In the genomic region with DNA sequence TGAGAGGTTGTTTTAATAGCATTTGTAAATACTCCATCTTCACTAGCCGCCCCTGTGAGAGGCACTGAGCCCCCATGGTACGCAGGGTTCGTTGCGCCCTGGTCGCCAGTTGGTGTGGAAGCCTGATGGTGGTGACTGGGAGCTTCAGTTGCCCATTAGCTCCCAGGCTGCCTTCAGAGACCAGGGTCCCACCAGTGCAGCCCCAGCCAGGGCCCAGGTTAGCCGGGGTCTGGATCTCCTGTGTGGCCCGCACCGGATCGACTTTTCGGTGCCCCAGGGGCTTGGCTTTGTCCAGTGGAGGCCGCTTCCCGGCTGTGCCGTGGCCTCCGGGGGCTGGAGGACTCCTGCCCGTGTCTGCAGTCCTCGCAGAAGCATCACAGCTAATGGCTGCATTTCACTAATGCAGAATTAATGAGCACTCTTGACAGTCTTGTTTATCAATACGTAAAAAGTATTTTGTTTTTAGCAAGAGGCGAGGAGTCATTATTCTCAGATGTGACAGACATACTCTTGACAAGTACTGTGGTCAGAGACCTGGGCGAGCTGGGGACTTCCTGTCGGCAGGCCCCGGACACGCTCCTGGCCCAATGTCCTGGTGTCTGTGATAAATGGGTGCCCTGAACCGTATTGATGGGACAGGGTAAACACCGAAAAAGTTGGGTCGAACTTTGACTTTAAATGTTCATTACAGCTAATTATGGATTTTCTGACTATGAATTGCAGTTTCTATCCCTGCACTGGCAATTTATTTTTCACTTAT, we compare ENCODE assay signal across 15 cellular contexts.
DNase-seq lines count a peak whose midpoint lies in the region; ATAC-seq, FAIRE-seq and TF ChIP-seq lines count a peak whose summit lies in the region.
"Had no signal": no experiment of that assay in that cellular context is flagged by ENCODE, and none has a peak within 500 bp of the region (broad histone marks: within the 10 kb centered on the region; RNA-seq: fewer than 3 reads in every experiment).

No MANE protein-coding gene starts in this region.

- no peaks in the 10 kb centered on the region for H3K9me3 Mint-ChIP-seq in Calu3 (ENCODE audit: low read depth, unreplicated experiment)
- H3K9me3 Mint-ChIP-seq: activated naive CD4-positive, alpha-beta T cell treated with anti-CD3 and anti-CD28 coated beads, Interleukin-2, amount 50 U/mL, for 72 hours had no signal

- no TSS peak for BruUV-seq in Calu3 (replicated peaks; lab: Mats Ljungman, UMichigan)

- H3K9me3 ChIP-seq in kidney (ENCODE audit: control insufficient read depth in 1 of 2, low read length in 2 of 2) (no peaks in the 10 kb centered on the region), psoas muscle (no peaks in the 10 kb centered on the region)
- H3K9me3 ChIP-seq: esophagus squamous epithelium, MG63, thoracic aorta had no signal

- H3K27ac Mint-ChIP-seq in Calu3 (ENCODE audit: unreplicated experiment): no peak overlapping the region
- H3K27ac Mint-ChIP-seq: activated naive CD4-positive, alpha-beta T cell treated with anti-CD3 and anti-CD28 coated beads, Interleukin-2, amount 50 U/mL, for 72 hours; B cell had no signal

- H3K9ac ChIP-seq in kidney (ENCODE audit: low read length in 2 of 2): no peak overlapping the region

- H3K4me1 Mint-ChIP-seq in Calu3 (ENCODE audit: low read depth, unreplicated experiment): peaks cover 9% of the 10 kb centered on the region

- no peaks in the 10 kb centered on the region for H3K27me3 Mint-ChIP-seq in Calu3 (ENCODE audit: unreplicated experiment)
- H3K27me3 Mint-ChIP-seq: B cell had no signal

- intact Hi-C loops in Calu3 (cut with micrococcal nuclease; ENCODE audit: unreplicated experiment): no loop called here
- intact Hi-C loops in kidney (cut with DNase I): no loop called here
- intact Hi-C loops in psoas muscle (cut with DNase I): no loop called here

- CTCF ChIA-PET in Calu3 (lab: Charles Lee): interaction anchor here (0.6 to 0.9 kb wide), 2 partner anchors 226 to 239 kb away, joined by 3 read pairs; no protein-coding TSS in a partner anchor

- no peak for FAIRE-seq in kidney (lab: Jason Lieb, UNC)

- peaks cover 0 to 4% of the 10 kb centered on the region in 2 donors for H3K4me1 ChIP-seq in kidney (ENCODE audit: control insufficient read depth in 1 of 2, insufficient read depth in 1 of 2, low read depth in 1 of 2, low read length in 2 of 2)
- no peaks in the 10 kb centered on the region for H3K4me1 ChIP-seq in psoas muscle

- peak overlapping the region; percentile 66 for H3K4me3 Mint-ChIP-seq in Calu3 (ENCODE audit: low read depth, unreplicated experiment)

- no peak for TF ChIP-seq CTCF in Calu3 (IDR thresholded peaks at IDR 0.05; ENCODE audit: unreplicated experiment)
- TF ChIP-seq CTCF in VCaP (conservative IDR thresholded peaks at IDR 0.05): no peak
- no peak for TF ChIP-seq CTCF in kidney (IDR thresholded peaks at IDR 0.05; ENCODE audit: borderline replicate concordance, extremely low read depth, insufficient read depth)
- TF ChIP-seq CTCF in psoas muscle (IDR thresholded peaks at IDR 0.05): no peak

- 91 to 94% (median 94%) methylated on average over 25 of the region's 25 CpGs for WGBS in psoas muscle, 3 donors

- no peaks in the 10 kb centered on the region for H3K27me3 ChIP-seq in psoas muscle (ENCODE audit: insufficient read depth in 3 of 3, low read length in 2 of 3)
- H3K27me3 ChIP-seq: esophagus squamous epithelium, MG63 had no signal

- H3K4me3 ChIP-seq in kidney (ENCODE audit: low read length in 2 of 2): no peak overlapping the region
- H3K4me3 ChIP-seq in psoas muscle: no peak overlapping the region
- H3K4me3 ChIP-seq: esophagus squamous epithelium, MG63 had no signal

- DNase-seq in Calu3 (no peak), kidney (peak; percentile 66), psoas muscle (peak; percentile 11 to 25), NCI-H748 treated with DMSO at 0.1 percent for 48 hours (lab: John Stamatoyannopoulos, UW) (no peak)
- DNase-seq in effector CD4-positive, alpha-beta T cell: no peak
- no peak for DNase-seq in activated T-cell treated with anti-CD3 and anti-CD28 coated beads, Interleukin-2, amount 50 U/mL, for 48 hours
- DNase-seq: activated CD8-positive, alpha-beta memory T cell treated with anti-CD3 and anti-CD28 coated beads for 24 hours; esophagus squamous epithelium; MG63; NCI-H2029 treated with DMSO at 0.1 percent for 48 hours had no signal

- ATAC-seq in psoas muscle: no peak
- no peak for ATAC-seq in HG02588 (IDR thresholded peaks at IDR 0.05; ENCODE audit: unreplicated experiment)

- peaks cover 7% of the 10 kb centered on the region for H3K36me3 Mint-ChIP-seq in Calu3 (ENCODE audit: insufficient read depth, unreplicated experiment)

- peak overlapping the region; percentile 87 for H3K27ac ChIP-seq in VCaP
- no peak overlapping the region for H3K27ac ChIP-seq in kidney (ENCODE audit: low read depth in 2 of 2, low read length in 2 of 2)
- no peak overlapping the region for H3K27ac ChIP-seq in psoas muscle

- H3K36me3 ChIP-seq in kidney (ENCODE audit: control insufficient read depth in 1 of 2, insufficient read depth in 2 of 2, low read length in 2 of 2) (peaks cover 0 to 4% of the 10 kb centered on the region in 2 donors), psoas muscle (ENCODE audit: insufficient read depth in 1 of 2, low read depth in 1 of 2) (peaks cover 0 to 4% of the 10 kb centered on the region in 2 donors)
- H3K36me3 ChIP-seq: MG63 had no signal

Comparison
In these comparisons a context has a peak if more than half of its experiments do, and no peak if none do; other contexts are left out.
1. DNase-seq: peak in kidney (single experiment) and psoas muscle (2 of 2); none in Calu3 (single experiment), NCI-H748 treated with DMSO at 0.1 percent for 48 hours (single experiment), effector CD4-positive, alpha-beta T cell (single experiment) and activated T-cell treated with anti-CD3 and anti-CD28 coated beads, Interleukin-2, amount 50 U/mL, for 48 hours (0 of 2).